Comparison of ENCODE assay signal across 17 cellular contexts in genomic region chr16:2450535-2450934, GRCh38. TPM values are rescaled to one million over a fixed set of nuclear protein-coding genes. Genes with fewer than 3 reads are reported as not detected.
"Had no signal": no experiment of that assay in that cellular context is flagged by ENCODE, and none has a peak within 500 bp of the region (broad histone marks: within the 10 kb centered on the region; RNA-seq: fewer than 3 reads in every experiment).

No MANE protein-coding gene starts in this region.

- H3K4me3 Mint-ChIP-seq: activated CD4-positive, alpha-beta T cell treated with anti-CD3 and anti-CD28 coated beads, Interleukin-2, amount 10 ng/mL, durations not matched to agents 7 days and 5 days; activated naive CD4-positive, alpha-beta T cell treated with anti-CD3 and anti-CD28 coated beads, Interleukin-2, amount 10 ng/mL, durations not matched to agents 7 days and 5 days; activated T-helper 17 cell treated with anti-CD3 and anti-CD28 coated beads, Interleukin-2, amount 50 U/mL, for 72 hours; brain; memory B cell; nephron; stimulated activated naive CD8-positive, alpha-beta T cell treated with anti-CD3 and anti-CD28 coated beads, Interleukin-15, Interleukin-2, amounts not matched to agents 100 ng/mL and 50 ng/mL, for 24 hours; T-helper 1 cell treated with Interleukin-12 subunit alpha and Interleukin-12 subunit beta and Interleukin-4 antibody, amounts not matched to agents 30 μg/mL and 1 μg/mL, for 36 hours; WTC11 had no signal

- H3K27me3 ChIP-seq: thyroid gland had no signal

- H3K4me3 ChIP-seq: thyroid gland had no signal

- H3K4me1 Mint-ChIP-seq: activated CD4-positive, alpha-beta T cell treated with anti-CD3 and anti-CD28 coated beads, Interleukin-2, amount 10 ng/mL, durations not matched to agents 7 days and 5 days; activated naive CD4-positive, alpha-beta T cell treated with anti-CD3 and anti-CD28 coated beads, Interleukin-2, amount 10 ng/mL, durations not matched to agents 7 days and 5 days; activated T-helper 17 cell treated with anti-CD3 and anti-CD28 coated beads, Interleukin-2, amount 50 U/mL, for 72 hours; brain; memory B cell; nephron; WTC11 had no signal

- ATAC-seq: activated T-helper 17 cell treated with anti-CD3 and anti-CD28 coated beads, Interleukin-2, amount 50 U/mL, for 72 hours; SK-N-SH treated with all-trans-retinoic acid at 6 μM for 48 hours; WTC11 had no signal

- DNase-seq: activated CD4-positive, alpha-beta T cell treated with anti-CD3 and anti-CD28 coated beads, Interleukin-2, amount 10 ng/mL, durations not matched to agents 7 days and 5 days; activated naive CD4-positive, alpha-beta T cell treated with anti-CD3 and anti-CD28 coated beads, Interleukin-2, amount 10 ng/mL, durations not matched to agents 7 days and 5 days; activated T-cell treated with anti-CD3 and anti-CD28 coated beads for 4 hours; cerebellar nuclear complex; dermis blood vessel endothelial cell; stimulated activated CD4-positive, alpha-beta T cell treated with anti-CD3 and anti-CD28 coated beads, Interleukin-15, amount 100 ng/mL, for 24 hours; stimulated activated CD4-positive, alpha-beta T cell treated with anti-CD3 and anti-CD28 coated beads, Interleukin-4, amount 100 ng/mL, for 24 hours; thyroid gland had no signal

- H3K27me3 Mint-ChIP-seq: activated CD4-positive, alpha-beta T cell treated with anti-CD3 and anti-CD28 coated beads, Interleukin-2, amount 10 ng/mL, durations not matched to agents 7 days and 5 days; activated naive CD4-positive, alpha-beta T cell treated with anti-CD3 and anti-CD28 coated beads, Interleukin-2, amount 10 ng/mL, durations not matched to agents 7 days and 5 days; activated T-helper 17 cell treated with anti-CD3 and anti-CD28 coated beads, Interleukin-2, amount 50 U/mL, for 72 hours; brain; memory B cell; stimulated activated naive CD8-positive, alpha-beta T cell treated with anti-CD3 and anti-CD28 coated beads, Interleukin-15, Interleukin-2, amounts not matched to agents 100 ng/mL and 50 ng/mL, for 24 hours had no signal

- H3K9me3 Mint-ChIP-seq: activated CD4-positive, alpha-beta T cell treated with anti-CD3 and anti-CD28 coated beads, Interleukin-2, amount 10 ng/mL, durations not matched to agents 7 days and 5 days; activated naive CD4-positive, alpha-beta T cell treated with anti-CD3 and anti-CD28 coated beads, Interleukin-2, amount 10 ng/mL, durations not matched to agents 7 days and 5 days; activated T-helper 17 cell treated with anti-CD3 and anti-CD28 coated beads, Interleukin-2, amount 50 U/mL, for 72 hours; brain; memory B cell; nephron; stimulated activated naive CD8-positive, alpha-beta T cell treated with anti-CD3 and anti-CD28 coated beads, Interleukin-15, Interleukin-2, amounts not matched to agents 100 ng/mL and 50 ng/mL, for 24 hours; T-helper 1 cell treated with Interleukin-12 subunit alpha and Interleukin-12 subunit beta and Interleukin-4 antibody, amounts not matched to agents 30 μg/mL and 1 μg/mL, for 36 hours; WTC11 had no signal

- H3K27ac Mint-ChIP-seq: activated naive CD4-positive, alpha-beta T cell treated with anti-CD3 and anti-CD28 coated beads, Interleukin-2, amount 10 ng/mL, durations not matched to agents 7 days and 5 days; activated T-helper 17 cell treated with anti-CD3 and anti-CD28 coated beads, Interleukin-2, amount 50 U/mL, for 72 hours; brain; memory B cell; nephron; stimulated activated naive CD8-positive, alpha-beta T cell treated with anti-CD3 and anti-CD28 coated beads, Interleukin-15, Interleukin-2, amounts not matched to agents 100 ng/mL and 50 ng/mL, for 24 hours; T-helper 1 cell treated with Interleukin-12 subunit alpha and Interleukin-12 subunit beta and Interleukin-4 antibody, amounts not matched to agents 30 μg/mL and 1 μg/mL, for 36 hours; WTC11 had no signal

- H3K9me3 ChIP-seq: thyroid gland had no signal

RNA-seq across cellular contexts. Expression of gene NTN3, which starts 20.6 kb away (rescaled TPM):
- total RNA-seq: activated CD4-positive, alpha-beta T cell treated with anti-CD3 and anti-CD28 coated beads, Interleukin-2, amount 10 ng/mL, durations not matched to agents 7 days and 5 days; activated CD8-positive, alpha-beta memory T cell treated with anti-CD3 and anti-CD28 coated beads for 36 hours; dermis blood vessel endothelial cell had no signal
